ENCODE assay signal across 26 cellular contexts in the genomic region with DNA sequence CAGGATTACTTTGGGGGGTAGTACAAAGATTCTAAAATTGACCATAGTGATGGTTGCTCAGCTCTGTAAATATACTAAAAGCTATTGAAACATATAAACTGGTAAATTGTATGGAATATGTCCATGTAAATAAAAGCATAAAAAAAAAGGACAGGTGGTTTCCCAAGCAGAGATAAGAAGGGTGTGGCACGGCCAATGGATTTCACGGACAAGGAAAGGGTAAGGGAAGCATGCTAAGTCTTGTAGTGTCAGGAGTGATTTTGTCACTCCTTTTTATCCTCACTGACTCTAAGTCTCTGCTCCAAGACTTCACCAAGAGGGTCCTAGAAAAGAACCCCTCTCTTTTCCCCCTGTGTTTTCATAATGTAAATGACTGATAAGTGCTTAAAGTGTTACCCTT.
DNase-seq lines count a peak whose midpoint lies in the region; ATAC-seq and TF ChIP-seq lines count a peak whose summit lies in the region.
"Had no signal": no experiment of that assay in that cellular context is flagged by ENCODE, and none has a peak within 500 bp of the region (broad histone marks: within the 10 kb centered on the region; RNA-seq: fewer than 3 reads in every experiment).

No MANE protein-coding gene starts in this region.

- no peak for TF ChIP-seq POLR2A in esophagus muscularis mucosa (IDR thresholded peaks at IDR 0.05; ENCODE audit: low read depth)

- no peak for TF ChIP-seq CTCF in esophagus muscularis mucosa (IDR thresholded peaks at IDR 0.05)

- H3K9me3 ChIP-seq in esophagus muscularis mucosa (no peaks in the 10 kb centered on the region), mucosa of rectum (ENCODE audit: control insufficient read depth in 2 of 2, low read length in 2 of 2) (no peaks in the 10 kb centered on the region)
- H3K9me3 ChIP-seq: SJSA1 had no signal

- no peaks in the 10 kb centered on the region for H3K36me3 ChIP-seq in esophagus muscularis mucosa
- H3K36me3 ChIP-seq in mucosa of rectum (ENCODE audit: control insufficient read depth in 2 of 2, insufficient read depth in 2 of 2, low read length in 2 of 2): no peaks in the 10 kb centered on the region
- H3K36me3 ChIP-seq: SJSA1 had no signal

- H3K27me3 ChIP-seq in esophagus muscularis mucosa: no peaks in the 10 kb centered on the region
- no peaks in the 10 kb centered on the region for H3K27me3 ChIP-seq in mucosa of rectum (ENCODE audit: control insufficient read depth in 2 of 2, insufficient read depth in 2 of 2, low read length in 2 of 2)
- H3K27me3 ChIP-seq: SJSA1 had no signal

- no peak for ATAC-seq in HG03442 (IDR thresholded peaks at IDR 0.05; ENCODE audit: unreplicated experiment)
- ATAC-seq: CD8-positive, alpha-beta T cell; GM23338; Right ventricle myocardium inferior had no signal

- 85% methylated on average over 2 of the region's 2 CpGs for WGBS in esophagus muscularis mucosa

- intact Hi-C loops in esophagus muscularis mucosa (cut with DNase I) (no loop called here), head of caudate nucleus (cut with DNase I) (no loop called here)

- no peak overlapping the region for H3K9ac ChIP-seq in mucosa of rectum (ENCODE audit: low read depth in 1 of 2, low read length in 2 of 2)

- DNase-seq in NCI-H748 (lab: John Stamatoyannopoulos, UW; ENCODE audit: unreplicated experiment): peak; percentile 10
- DNase-seq in NCI-H748 treated with DMSO at 0.1 percent for 48 hours (lab: John Stamatoyannopoulos, UW): no peak
- DNase-seq in esophagus muscularis mucosa (ENCODE audit: extremely low spot score): peak; percentile 21
- no peak for DNase-seq in NK-92 treated with Interleukin-12 subunit alpha and Interleukin-12 subunit beta, amount 100 ng/mL, for 24 hours (lab: John Stamatoyannopoulos, UW)
- no peak for DNase-seq in head of caudate nucleus
- DNase-seq: CD8-positive, alpha-beta T cell; DMS 273 treated with DMSO at 0.1 percent for 48 hours; DMS79 treated with DMSO at 0.1 percent for 48 hours; GF-D8; H9; NCI-H1092 treated with DMSO at 0.1 percent for 48 hours; NCI-H1436; NCI-H187; NCI-H2081 treated with DMSO at 0.1 percent for 48 hours; NCI-H2171; NCI-H226; NCI-H510A; NCI-H774; PC-9 had no signal

- no peak for TF ChIP-seq EP300 in esophagus muscularis mucosa (IDR thresholded peaks at IDR 0.05)

- H3K4me1 ChIP-seq in esophagus muscularis mucosa (peaks cover 26 to 67% (median 59%) of the 10 kb centered on the region in 4 donors), mucosa of rectum (ENCODE audit: control insufficient read depth in 2 of 2, insufficient read depth in 2 of 2, low read length in 2 of 2) (peaks cover 6 to 20% of the 10 kb centered on the region in 2 donors)

- H3K27ac ChIP-seq in esophagus muscularis mucosa (replicated peaks in 1 of 4) (peak overlapping the region in 3 of 4 donors; percentile 80 to 84 (median 83)), mucosa of rectum (ENCODE audit: low read depth in 2 of 2, low read length in 2 of 2) (peak overlapping the region; percentile 35 to 57)
- H3K27ac ChIP-seq: 22Rv1, C4-2B, PC-9, SJSA1 had no signal

- H3K4me3 ChIP-seq in esophagus muscularis mucosa (no peak overlapping the region), mucosa of rectum (ENCODE audit: low read length in 2 of 2) (no peak overlapping the region)
- H3K4me3 ChIP-seq: GM23338, PC-9, SJSA1 had no signal

Comparison
In these comparisons a context has a peak if more than half of its experiments do, and no peak if none do; other contexts are left out.
1. DNase-seq: peak in NCI-H748 (single experiment) and esophagus muscularis mucosa (single experiment); none in NCI-H748 treated with DMSO at 0.1 percent for 48 hours (single experiment), NK-92 treated with Interleukin-12 subunit alpha and Interleukin-12 subunit beta, amount 100 ng/mL, for 24 hours (single experiment) and head of caudate nucleus (0 of 42).